2 cellular contexts compared by ENCODE assay signal in the genomic region with DNA sequence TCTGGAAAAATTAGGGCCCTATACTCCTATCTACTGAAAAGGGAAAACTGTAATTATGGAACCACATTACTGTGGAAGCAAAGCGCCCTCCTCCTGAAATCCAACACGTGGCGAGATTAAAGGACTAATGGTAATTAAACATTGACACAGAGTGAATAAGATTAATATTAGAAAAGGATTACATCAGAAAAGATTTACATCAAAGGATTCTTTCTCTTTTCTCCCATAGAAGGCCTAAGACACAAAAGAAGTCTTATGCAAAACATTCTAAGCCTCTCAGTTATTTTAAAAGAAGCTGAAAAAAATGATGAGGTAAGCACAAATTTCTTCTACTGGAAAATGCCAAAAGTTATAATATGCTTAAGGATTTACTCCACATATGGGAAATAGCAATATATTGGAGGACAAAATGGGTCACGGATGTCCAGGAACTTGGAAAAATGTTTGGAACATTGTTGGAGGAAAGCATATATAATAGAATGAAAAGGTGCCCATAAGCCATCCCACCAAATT.
TF ChIP-seq lines count a peak whose summit lies in the region.

No MANE protein-coding gene starts in this region.

TF ChIP-seq in HepG2, 621 proteins besides CTCF, POLR2A, EP300 and RAD21:
- TF ChIP-seq DPF2 (CRISPR knock-in tag; IDR thresholded peaks at IDR 0.05; ENCODE audit: borderline replicate concordance, low read depth): no peak
- TF ChIP-seq MAFK (conservative IDR thresholded peaks at IDR 0.05 in 1 of 2, IDR thresholded peaks at IDR 0.05 in 1 of 2; ENCODE audit: low read length in 2 of 2): peak; percentile 94 to 98
- TF ChIP-seq MAFF (IDR thresholded peaks at IDR 0.05; ENCODE audit: low read depth, low read length): peak; percentile 96

TF ChIP-seq in H1, 55 proteins besides CTCF, POLR2A, EP300 and RAD21:
- TF ChIP-seq MAFK (IDR thresholded peaks at IDR 0.05; ENCODE audit: low read depth, low read length) (peak; percentile 93), TAF7 (optimal IDR thresholded peaks at IDR 0.05; ENCODE audit: borderline replicate concordance, low read depth, low read length) (no peak), YY1 (IDR thresholded peaks at IDR 0.05; ENCODE audit: low read depth, low read length) (no peak), SIX5 (IDR thresholded peaks at IDR 0.05; ENCODE audit: low read depth, low read length) (no peak), SP2 (IDR thresholded peaks at IDR 0.05; ENCODE audit: low read length) (no peak), TBP (IDR thresholded peaks at IDR 0.05; ENCODE audit: low read depth, low read length) (no peak), KDM4A (IDR thresholded peaks at IDR 0.05; ENCODE audit: low read depth, low read length, severe bottlenecking) (no peak), CHD1 (IDR thresholded peaks at IDR 0.05; ENCODE audit: low read depth, low read length) (no peak)
